ENCODE assay signal across 20 cellular contexts in genomic region chr10:2744547-2745212, GRCh38.
DNase-seq lines count a peak whose midpoint lies in the region; ATAC-seq and TF ChIP-seq lines count a peak whose summit lies in the region.
"Had no signal": no experiment of that assay in that cellular context is flagged by ENCODE, and none has a peak within 500 bp of the region (broad histone marks: within the 10 kb centered on the region; RNA-seq: fewer than 3 reads in every experiment).

No MANE protein-coding gene starts in this region.

- peaks cover 0 to 5% of the 10 kb centered on the region in 2 donors for H3K4me1 Mint-ChIP-seq in natural killer cell treated with Interleukin-12 subunit alpha and Interleukin-12 subunit beta and Interleukin-15 and Interleukin-18, amount 100 ng/mL, for 72 hours (ENCODE audit: low read depth in 2 of 2)
- H3K4me1 Mint-ChIP-seq in natural killer cell (no peaks in the 10 kb centered on the region), progenitor cell of endocrine pancreas (ENCODE audit: low read depth) (no peaks in the 10 kb centered on the region)
- H3K4me1 Mint-ChIP-seq: activated CD4-positive, alpha-beta memory T cell treated with anti-CD3 and anti-CD28 coated beads, Interleukin-2, amount 10 ng/mL, durations not matched to agents 7 days and 5 days had no signal

- DNase-seq in natural killer cell treated with Interleukin-12 subunit alpha and Interleukin-12 subunit beta and Interleukin-15 and Interleukin-18, amount 100 ng/mL, for 72 hours (ENCODE audit: low spot score): no peak
- DNase-seq in natural killer cell (no peak), adipocyte (ENCODE audit: low read depth) (no peak), OCI-M2 (lab: John Stamatoyannopoulos, UW; ENCODE audit: unreplicated experiment) (no peak), progenitor cell of endocrine pancreas (ENCODE audit: low spot score, unreplicated experiment) (no peak)
- no peak for DNase-seq in activated T-cell treated with anti-CD3 and anti-CD28 coated beads, Interleukin-2, amount 50 U/mL, for 48 hours
- DNase-seq: activated CD4-positive, alpha-beta memory T cell treated with anti-CD3 and anti-CD28 coated beads, Interleukin-2, amount 10 ng/mL, durations not matched to agents 7 days and 5 days; activated naive CD4-positive, alpha-beta T cell treated with Interleukin-2 at 50 U/mL for 16 hours; aorta; CD4-positive, alpha-beta memory T cell; islet precursor cell; mammary epithelial cell; MV-4-11; naive thymus-derived CD4-positive, alpha-beta T cell; NCI-H187 treated with DMSO at 0.1 percent for 48 hours; NCI-H446 treated with DMSO at 0.1 percent for 48 hours had no signal

- no peaks in the 10 kb centered on the region for H3K36me3 Mint-ChIP-seq in natural killer cell treated with Interleukin-12 subunit alpha and Interleukin-12 subunit beta and Interleukin-15 and Interleukin-18, amount 100 ng/mL, for 72 hours
- H3K36me3 Mint-ChIP-seq in natural killer cell: no peaks in the 10 kb centered on the region
- no peaks in the 10 kb centered on the region for H3K36me3 Mint-ChIP-seq in progenitor cell of endocrine pancreas (ENCODE audit: insufficient read depth)
- H3K36me3 Mint-ChIP-seq: CD4-positive, alpha-beta memory T cell had no signal

- peak overlapping the region; percentile 36 for H2AFZ ChIP-seq in neuron (ENCODE audit: low read depth, low read length)

- H3K27me3 ChIP-seq in adipocyte (replicated peaks; ENCODE audit: control insufficient read depth, insufficient read depth, low read length) (no peaks in the 10 kb centered on the region), neuron (ENCODE audit: insufficient read depth, low read length) (no peaks in the 10 kb centered on the region)

- H3K36me3 ChIP-seq in adipocyte (ENCODE audit: control insufficient read depth, insufficient read depth, low read length, severe bottlenecking) (no peaks in the 10 kb centered on the region), neuron (ENCODE audit: insufficient read depth, low read length) (no peaks in the 10 kb centered on the region)
- H3K36me3 ChIP-seq: prostate gland had no signal

- no peaks in the 10 kb centered on the region for H3K4me1 ChIP-seq in adipocyte (ENCODE audit: control insufficient read depth, insufficient read depth, low read length)
- no peaks in the 10 kb centered on the region for H3K4me1 ChIP-seq in neuron (ENCODE audit: insufficient read depth, low read length)
- H3K4me1 ChIP-seq: prostate gland had no signal

- H3K4me3 ChIP-seq in adipocyte (ENCODE audit: low read length) (peak overlapping the region; percentile 46), neuron (ENCODE audit: low read length) (no peak overlapping the region)
- H3K4me3 ChIP-seq: prostate gland had no signal

- intact Hi-C loops in natural killer cell (cut with micrococcal nuclease): no loop called here

- H3K4me3 Mint-ChIP-seq in natural killer cell treated with Interleukin-12 subunit alpha and Interleukin-12 subunit beta and Interleukin-15 and Interleukin-18, amount 100 ng/mL, for 72 hours: peak overlapping the region; percentile 51
- H3K4me3 Mint-ChIP-seq in natural killer cell (no peak overlapping the region), progenitor cell of endocrine pancreas (ENCODE audit: low read depth) (no peak overlapping the region)
- H3K4me3 Mint-ChIP-seq: activated CD4-positive, alpha-beta memory T cell treated with anti-CD3 and anti-CD28 coated beads, Interleukin-2, amount 10 ng/mL, durations not matched to agents 7 days and 5 days; CD4-positive, alpha-beta memory T cell; naive thymus-derived CD4-positive, alpha-beta T cell; T-helper 1 cell treated with Interleukin-12 subunit alpha and Interleukin-12 subunit beta and Interleukin-4 antibody, amounts not matched to agents 30 μg/mL and 1 μg/mL, for 36 hours had no signal

- H3K27ac Mint-ChIP-seq in natural killer cell treated with Interleukin-12 subunit alpha and Interleukin-12 subunit beta and Interleukin-15 and Interleukin-18, amount 100 ng/mL, for 72 hours: no peak overlapping the region
- no peak overlapping the region for H3K27ac Mint-ChIP-seq in natural killer cell
- no peak overlapping the region for H3K27ac Mint-ChIP-seq in progenitor cell of endocrine pancreas
- H3K27ac Mint-ChIP-seq: activated CD4-positive, alpha-beta memory T cell treated with anti-CD3 and anti-CD28 coated beads, Interleukin-2, amount 10 ng/mL, durations not matched to agents 7 days and 5 days; CD4-positive, alpha-beta memory T cell; naive thymus-derived CD4-positive, alpha-beta T cell; T-helper 1 cell treated with Interleukin-12 subunit alpha and Interleukin-12 subunit beta and Interleukin-4 antibody, amounts not matched to agents 30 μg/mL and 1 μg/mL, for 36 hours had no signal

- H3K9me3 ChIP-seq in adipocyte (ENCODE audit: control insufficient read depth, low read length) (no peaks in the 10 kb centered on the region), neuron (ENCODE audit: low read length) (no peaks in the 10 kb centered on the region)
- H3K9me3 ChIP-seq: prostate gland had no signal

- no peak overlapping the region for H3K9ac ChIP-seq in adipocyte (ENCODE audit: low read length)

- H3K9me3 Mint-ChIP-seq in natural killer cell treated with Interleukin-12 subunit alpha and Interleukin-12 subunit beta and Interleukin-15 and Interleukin-18, amount 100 ng/mL, for 72 hours: peaks cover 3% of the 10 kb centered on the region
- H3K9me3 Mint-ChIP-seq in natural killer cell: no peaks in the 10 kb centered on the region
- H3K9me3 Mint-ChIP-seq in progenitor cell of endocrine pancreas (ENCODE audit: low read depth): no peaks in the 10 kb centered on the region
- H3K9me3 Mint-ChIP-seq: activated CD4-positive, alpha-beta memory T cell treated with anti-CD3 and anti-CD28 coated beads, Interleukin-2, amount 10 ng/mL, durations not matched to agents 7 days and 5 days; CD4-positive, alpha-beta memory T cell; T-helper 1 cell treated with Interleukin-12 subunit alpha and Interleukin-12 subunit beta and Interleukin-4 antibody, amounts not matched to agents 30 μg/mL and 1 μg/mL, for 36 hours had no signal

- no peak for ATAC-seq in natural killer cell treated with Interleukin-12 subunit alpha and Interleukin-12 subunit beta and Interleukin-15 and Interleukin-18, amount 100 ng/mL, for 72 hours
- ATAC-seq in natural killer cell (no peak), GM21786 (IDR thresholded peaks at IDR 0.05; ENCODE audit: unreplicated experiment) (no peak)
- ATAC-seq: naive thymus-derived CD4-positive, alpha-beta T cell had no signal

- TF ChIP-seq CTCF in natural killer cell (IDR thresholded peaks at IDR 0.05): no peak
- no peak for TF ChIP-seq CTCF in progenitor cell of endocrine pancreas (IDR thresholded peaks at IDR 0.05; ENCODE audit: unreplicated experiment)

- H3K27me3 Mint-ChIP-seq in natural killer cell treated with Interleukin-12 subunit alpha and Interleukin-12 subunit beta and Interleukin-15 and Interleukin-18, amount 100 ng/mL, for 72 hours: peaks cover 9 to 32% of the 10 kb centered on the region in 2 donors
- H3K27me3 Mint-ChIP-seq in natural killer cell (ENCODE audit: low read depth in 2 of 2) (peaks cover 6 to 12% of the 10 kb centered on the region in 2 donors), progenitor cell of endocrine pancreas (peaks cover 8% of the 10 kb centered on the region)
- H3K27me3 Mint-ChIP-seq: activated CD4-positive, alpha-beta memory T cell treated with anti-CD3 and anti-CD28 coated beads, Interleukin-2, amount 10 ng/mL, durations not matched to agents 7 days and 5 days had no signal
